In genomic region chr7:71216211-71216610, GRCh38 we compare ENCODE assay signal across 17 cellular contexts.
DNase-seq lines count a peak whose midpoint lies in the region; ATAC-seq and TF ChIP-seq lines count a peak whose summit lies in the region.
"Had no signal": no experiment of that assay in that cellular context is flagged by ENCODE, and none has a peak within 500 bp of the region (broad histone marks: within the 10 kb centered on the region; RNA-seq: fewer than 3 reads in every experiment).

No MANE protein-coding gene starts in this region.

- H3K27ac ChIP-seq in endodermal cell (ENCODE audit: low read depth, low read length) (no peak overlapping the region), SK-N-SH (ENCODE audit: low read depth in 2 of 2, low read length in 1 of 2) (no peak overlapping the region)
- H3K27ac ChIP-seq: BLaER1 had no signal

- H2AFZ ChIP-seq in SK-N-SH (ENCODE audit: low read depth), result no peak overlapping the region

- no peaks in the 10 kb centered on the region for H3F3A ChIP-seq in SK-N-SH (replicated peaks; ENCODE audit: insufficient read depth)

- no peak for TF ChIP-seq RAD21 in SK-N-SH (IDR thresholded peaks at IDR 0.05; ENCODE audit: low read length)

- peaks cover 37% of the 10 kb centered on the region for H3K36me3 ChIP-seq in endodermal cell (ENCODE audit: control insufficient read depth, insufficient read depth, low read length)
- H3K36me3 ChIP-seq in SK-N-SH (replicated peaks in 1 of 2; ENCODE audit: control insufficient read depth in 1 of 2, insufficient read depth in 2 of 2, low read length in 1 of 2), result no peaks in the 10 kb centered on the region
- H3K36me3 ChIP-seq: BE2C, BLaER1 had no signal

- H3K9me3 Mint-ChIP-seq in endodermal cell, result peaks cover 39% of the 10 kb centered on the region
- H3K9me3 Mint-ChIP-seq in natural killer cell treated with Interleukin-12 subunit alpha and Interleukin-12 subunit beta and Interleukin-15 and Interleukin-18, amount 100 ng/mL, for 72 hours, result peaks cover 9% of the 10 kb centered on the region

- 85 to 89% methylated on average over 2 to 4 of the region's 4 CpGs for WGBS in endodermal cell (ENCODE audit: insufficient coverage in 1 of 2, insufficient read length in 1 of 2), 2 experiments
- WGBS in SK-N-SH (ENCODE audit: low lambda C conversion rate), result 39% methylated on average over 4 of the region's 4 CpGs

- H3K27ac Mint-ChIP-seq in endodermal cell, result no peak overlapping the region
- no peak overlapping the region for H3K27ac Mint-ChIP-seq in natural killer cell treated with Interleukin-12 subunit alpha and Interleukin-12 subunit beta and Interleukin-15 and Interleukin-18, amount 100 ng/mL, for 72 hours
- H3K27ac Mint-ChIP-seq: CD14-positive monocyte; CD4-positive, alpha-beta memory T cell; CD4-positive, CD25-positive, alpha-beta regulatory T cell; CD8-positive, alpha-beta memory T cell had no signal

- CTCF ChIA-PET in SK-N-SH (lab: Yijun Ruan, JAX), result no interaction called here

- H3K9me2 ChIP-seq in SK-N-SH, result no peaks in the 10 kb centered on the region

- peak; percentile 70 for DNase-seq in astrocyte of the hippocampus (ENCODE audit: low read depth, low spot score)
- DNase-seq in endodermal cell, result peak; percentile 23
- no peak for DNase-seq in SK-N-SH
- no peak for DNase-seq in NCI-H128 (lab: John Stamatoyannopoulos, UW; ENCODE audit: unreplicated experiment)
- DNase-seq in natural killer cell treated with Interleukin-12 subunit alpha and Interleukin-12 subunit beta and Interleukin-15 and Interleukin-18, amount 100 ng/mL, for 72 hours (ENCODE audit: low spot score), result no peak
- DNase-seq: 8988T; ACHN; BE2C; C1 segment of cervical spinal cord; CD4-positive, alpha-beta memory T cell; CD4-positive, CD25-positive, alpha-beta regulatory T cell; CD8-positive, alpha-beta memory T cell; COR-L47; DMS79 treated with DMSO at 0.1 percent for 48 hours; GF-D8 had no signal

- ATAC-seq in natural killer cell treated with Interleukin-12 subunit alpha and Interleukin-12 subunit beta and Interleukin-15 and Interleukin-18, amount 100 ng/mL, for 72 hours, result no peak

- no peak overlapping the region for H3K4me3 Mint-ChIP-seq in endodermal cell
- H3K4me3 Mint-ChIP-seq in natural killer cell treated with Interleukin-12 subunit alpha and Interleukin-12 subunit beta and Interleukin-15 and Interleukin-18, amount 100 ng/mL, for 72 hours, result no peak overlapping the region
- H3K4me3 Mint-ChIP-seq: CD14-positive monocyte; CD4-positive, alpha-beta memory T cell; CD4-positive, CD25-positive, alpha-beta regulatory T cell; CD8-positive, alpha-beta memory T cell had no signal

- H3K36me3 Mint-ChIP-seq in endodermal cell (ENCODE audit: low read depth), result peaks cover 60% of the 10 kb centered on the region
- no peaks in the 10 kb centered on the region for H3K36me3 Mint-ChIP-seq in natural killer cell treated with Interleukin-12 subunit alpha and Interleukin-12 subunit beta and Interleukin-15 and Interleukin-18, amount 100 ng/mL, for 72 hours
- H3K36me3 Mint-ChIP-seq: CD14-positive monocyte; CD4-positive, alpha-beta memory T cell; CD8-positive, alpha-beta memory T cell had no signal

- H3K9me3 ChIP-seq in endodermal cell (ENCODE audit: control insufficient read depth, low read length), result peaks cover 39% of the 10 kb centered on the region
- peaks cover 7% of the 10 kb centered on the region; the same call in 1 of the 2 replicates for H3K9me3 ChIP-seq in SK-N-SH
- H3K9me3 ChIP-seq: BE2C had no signal

- no peaks in the 10 kb centered on the region for H4K20me1 ChIP-seq in SK-N-SH (ENCODE audit: insufficient read depth)
- H4K20me1 ChIP-seq: BLaER1 had no signal

- POLR2A ChIA-PET in SK-N-SH (lab: Yijun Ruan, JAX), result no interaction called here

- H3K27me3 Mint-ChIP-seq in endodermal cell (ENCODE audit: insufficient read depth), result no peaks in the 10 kb centered on the region
- H3K27me3 Mint-ChIP-seq in natural killer cell treated with Interleukin-12 subunit alpha and Interleukin-12 subunit beta and Interleukin-15 and Interleukin-18, amount 100 ng/mL, for 72 hours, result no peaks in the 10 kb centered on the region
- H3K27me3 Mint-ChIP-seq: CD4-positive, alpha-beta memory T cell; CD4-positive, CD25-positive, alpha-beta regulatory T cell had no signal

- no peaks in the 10 kb centered on the region for H3K79me2 ChIP-seq in SK-N-SH (ENCODE audit: insufficient read depth)

- H3K4me1 ChIP-seq in endodermal cell (ENCODE audit: control insufficient read depth, insufficient read depth, low read length), result no peaks in the 10 kb centered on the region
- H3K4me1 ChIP-seq in SK-N-SH (ENCODE audit: control insufficient read depth in 1 of 2, insufficient read depth in 2 of 2, low read depth in 1 of 2, low read length in 1 of 2), result no peaks in the 10 kb centered on the region
- H3K4me1 ChIP-seq: BE2C, BLaER1 had no signal

- H3K4me3 ChIP-seq in endodermal cell (ENCODE audit: low read length) (no peak overlapping the region), SK-N-SH (ENCODE audit: low read depth in 2 of 2, low read length in 1 of 2) (no peak overlapping the region)
- H3K4me3 ChIP-seq: BLaER1 had no signal

- no peak overlapping the region for H3K4me2 ChIP-seq in SK-N-SH
- H3K4me2 ChIP-seq: BLaER1 had no signal

- no peak overlapping the region for H3K9ac ChIP-seq in endodermal cell (ENCODE audit: extremely low read depth, low read length, poor library complexity, severe bottlenecking)
- H3K9ac ChIP-seq in SK-N-SH, result no peak overlapping the region
- H3K9ac ChIP-seq: BLaER1 had no signal

- no peaks in the 10 kb centered on the region for H3K27me3 ChIP-seq in endodermal cell (ENCODE audit: control insufficient read depth, insufficient read depth, low read length, poor library complexity, severe bottlenecking)
- no peaks in the 10 kb centered on the region for H3K27me3 ChIP-seq in SK-N-SH (ENCODE audit: insufficient read depth)
- H3K27me3 ChIP-seq: BE2C, BLaER1 had no signal

- TF ChIP-seq CTCF in endodermal cell (conservative IDR thresholded peaks at IDR 0.05) (no peak), SK-N-SH (IDR thresholded peaks at IDR 0.05) (no peak)

- TF ChIP-seq EP300 in SK-N-SH (IDR thresholded peaks at IDR 0.05; ENCODE audit: borderline replicate concordance in 1 of 2, low read depth in 1 of 2, low read length in 1 of 2), result no peak

- H3K4me1 Mint-ChIP-seq in endodermal cell, result peaks cover 14% of the 10 kb centered on the region
- no peaks in the 10 kb centered on the region for H3K4me1 Mint-ChIP-seq in natural killer cell treated with Interleukin-12 subunit alpha and Interleukin-12 subunit beta and Interleukin-15 and Interleukin-18, amount 100 ng/mL, for 72 hours (ENCODE audit: low read depth in 2 of 2)
- H3K4me1 Mint-ChIP-seq: CD14-positive monocyte; CD4-positive, alpha-beta memory T cell; CD4-positive, CD25-positive, alpha-beta regulatory T cell; CD8-positive, alpha-beta memory T cell had no signal

TF ChIP-seq in SK-N-SH, 30 proteins besides CTCF, POLR2A, EP300 and RAD21 (continues in another document):
- TF ChIP-seq RFX5 (IDR thresholded peaks at IDR 0.05; ENCODE audit: low read length) (no peak), JUND (IDR thresholded peaks at IDR 0.05) (no peak), POLR2AphosphoS5 (IDR thresholded peaks at IDR 0.05; ENCODE audit: low read depth, low read length) (no peak), USF2 (IDR thresholded peaks at IDR 0.05; ENCODE audit: borderline replicate concordance, low read depth, low read length) (no peak), FOSL2 (IDR thresholded peaks at IDR 0.05; ENCODE audit: borderline replicate concordance, low read depth) (no peak), GATA2 (CRISPR knock-in tag; IDR thresholded peaks at IDR 0.05) (no peak), FOXJ3 (CRISPR knock-in tag; IDR thresholded peaks at IDR 0.05) (no peak), RCOR1 (IDR thresholded peaks at IDR 0.05; ENCODE audit: low read length) (no peak), TAF1 (IDR thresholded peaks at IDR 0.05; ENCODE audit: borderline replicate concordance, low read depth, low read length) (no peak), GABPA (IDR thresholded peaks at IDR 0.05; ENCODE audit: low read depth) (no peak), IRF3 (IDR thresholded peaks at IDR 0.05; ENCODE audit: low read depth, low read length) (no peak), NFIC (IDR thresholded peaks at IDR 0.05; ENCODE audit: borderline replicate concordance) (no peak), NRF1 (IDR thresholded peaks at IDR 0.05; ENCODE audit: low read depth, low read length) (no peak)
- TF ChIP-seq, protein P1, sequence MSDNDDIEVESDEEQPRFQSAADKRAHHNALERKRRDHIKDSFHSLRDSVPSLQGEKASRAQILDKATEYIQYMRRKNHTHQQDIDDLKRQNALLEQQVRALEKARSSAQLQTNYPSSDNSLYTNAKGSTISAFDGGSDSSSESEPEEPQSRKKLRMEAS (IDR thresholded peaks at IDR 0.05; ENCODE audit: low read depth), result no peak
- TF ChIP-seq, protein P2, sequence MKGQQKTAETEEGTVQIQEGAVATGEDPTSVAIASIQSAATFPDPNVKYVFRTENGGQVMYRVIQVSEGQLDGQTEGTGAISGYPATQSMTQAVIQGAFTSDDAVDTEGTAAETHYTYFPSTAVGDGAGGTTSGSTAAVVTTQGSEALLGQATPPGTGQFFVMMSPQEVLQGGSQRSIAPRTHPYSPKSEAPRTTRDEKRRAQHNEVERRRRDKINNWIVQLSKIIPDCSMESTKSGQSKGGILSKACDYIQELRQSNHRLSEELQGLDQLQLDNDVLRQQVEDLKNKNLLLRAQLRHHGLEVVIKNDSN (IDR thresholded peaks at IDR 0.05; ENCODE audit: borderline replicate concordance, low read depth), result no peak

Comparison
In these comparisons a context has a peak if more than half of its experiments do, and no peak if none do; other contexts are left out.
1. DNase-seq: peak in astrocyte of the hippocampus (single experiment) and endodermal cell (single experiment); none in SK-N-SH (single experiment), NCI-H128 (single experiment) and natural killer cell treated with Interleukin-12 subunit alpha and Interleukin-12 subunit beta and Interleukin-15 and Interleukin-18, amount 100 ng/mL, for 72 hours (single experiment).